In genomic region chr17:59434429-59434828, GRCh38 we compare ENCODE assay signal across 17 cellular contexts.
"Had no signal": no experiment of that assay in that cellular context is flagged by ENCODE, and none has a peak within 500 bp of the region (broad histone marks: within the 10 kb centered on the region; RNA-seq: fewer than 3 reads in every experiment).

No MANE protein-coding gene starts in this region.

- H3K27ac ChIP-seq: left ventricle myocardium inferior had no signal

- H3K4me3 Mint-ChIP-seq: activated naive CD4-positive, alpha-beta T cell treated with anti-CD3 and anti-CD28 coated beads, Interleukin-2, amount 10 ng/mL, durations not matched to agents 7 days and 5 days; activated naive CD8-positive, alpha-beta T cell treated with anti-CD3 and anti-CD28 coated beads, Interleukin-2, amount 50 U/mL, for 24 hours; brain; central memory CD8-positive, alpha-beta T cell had no signal

- H3K4me3 ChIP-seq: coronary artery, gastrocnemius medialis, left ventricle myocardium inferior, psoas muscle, skin epidermis, thoracic aorta had no signal

- H3K27me3 Mint-ChIP-seq: activated naive CD8-positive, alpha-beta T cell treated with anti-CD3 and anti-CD28 coated beads, Interleukin-2, amount 50 U/mL, for 24 hours had no signal

- DNase-seq: activated CD8-positive, alpha-beta memory T cell treated with anti-CD3 and anti-CD28 coated beads, Interleukin-2, amount 50 U/mL, for 4 hours; activated naive CD4-positive, alpha-beta T cell treated with anti-CD3 and anti-CD28 coated beads, Interleukin-2, amount 10 ng/mL, durations not matched to agents 7 days and 5 days; activated naive CD8-positive, alpha-beta T cell treated with anti-CD3 and anti-CD28 coated beads, Interleukin-2, amount 50 U/mL, for 24 hours; anterior cingulate cortex; effector CD4-positive, alpha-beta T cell; gastrocnemius medialis; head of caudate nucleus; kidney; left ventricle myocardium inferior; psoas muscle; right cardiac atrium; stimulated activated CD4-positive, alpha-beta T cell treated with anti-CD3 and anti-CD28 coated beads, Interleukin-15, amount 100 ng/mL, for 24 hours had no signal

- H3K4me1 Mint-ChIP-seq: central memory CD8-positive, alpha-beta T cell had no signal

- H3K27ac Mint-ChIP-seq: activated naive CD4-positive, alpha-beta T cell treated with anti-CD3 and anti-CD28 coated beads, Interleukin-2, amount 10 ng/mL, durations not matched to agents 7 days and 5 days; brain had no signal

- H3K27me3 ChIP-seq: gastrocnemius medialis had no signal

- ATAC-seq: gastrocnemius medialis, psoas muscle, right cardiac atrium had no signal

- H3K9me3 ChIP-seq: gastrocnemius medialis, psoas muscle, thoracic aorta had no signal

- H3K36me3 ChIP-seq: gastrocnemius medialis, left ventricle myocardium inferior, thoracic aorta had no signal

- H3K9me3 Mint-ChIP-seq: central memory CD8-positive, alpha-beta T cell had no signal

- H3K36me3 Mint-ChIP-seq: activated naive CD4-positive, alpha-beta T cell treated with anti-CD3 and anti-CD28 coated beads, Interleukin-2, amount 10 ng/mL, durations not matched to agents 7 days and 5 days; brain had no signal
